In the genomic region with DNA sequence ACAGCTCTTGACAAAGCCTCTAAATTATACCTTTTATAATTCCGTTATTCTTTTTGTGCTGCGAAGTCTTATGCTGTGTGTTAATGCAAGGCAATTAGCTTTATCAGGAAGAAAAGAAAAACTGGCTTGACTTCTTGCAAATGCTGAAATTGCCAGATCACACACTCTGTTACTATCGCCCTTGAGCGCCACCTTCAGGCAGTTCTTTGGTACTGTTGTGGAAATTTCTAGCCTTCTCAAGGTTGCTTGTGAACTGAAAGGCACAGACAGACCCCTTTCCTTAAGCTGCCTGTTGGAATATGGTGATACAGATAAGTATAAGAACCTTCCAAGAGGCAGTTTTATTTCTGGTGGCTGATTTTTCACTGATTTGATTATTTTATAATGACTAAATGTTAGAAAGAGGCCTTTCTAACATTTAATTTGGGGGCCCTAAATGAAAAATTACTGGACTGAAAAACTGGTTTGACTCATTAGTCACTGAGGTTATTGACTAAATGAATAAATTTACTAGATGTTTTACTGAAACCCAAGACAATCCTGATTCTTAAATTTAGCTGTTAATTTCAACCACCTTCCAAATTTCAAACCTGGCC, we compare ENCODE assay signal across 8 cellular contexts.
DNase-seq lines count a peak whose midpoint lies in the region; ATAC-seq and TF ChIP-seq lines count a peak whose summit lies in the region.

No MANE protein-coding gene starts in this region.

- DNase-seq in BE2C (peak; percentile 70), GM19238 (ENCODE audit: insufficient read length, low spot score) (peak; percentile 19), heart right ventricle (peak; percentile 21 to 39), retina (peak; percentile 75)
- DNase-seq in activated naive CD8-positive, alpha-beta T cell treated with anti-CD3 and anti-CD28 coated beads, Interleukin-2, amount 10 ng/mL, durations not matched to agents 7 days and 5 days: peak; percentile 71

- no peaks in the 10 kb centered on the region for H4K20me1 ChIP-seq in SU-DHL-6 (ENCODE audit: low read depth, low read length)

- no peaks in the 10 kb centered on the region for H3K79me2 ChIP-seq in SU-DHL-6 (ENCODE audit: insufficient read depth, low read length)

- no peaks in the 10 kb centered on the region for H3K9me3 ChIP-seq in BE2C
- H3K9me3 ChIP-seq in SU-DHL-6 (ENCODE audit: insufficient read depth, low read length): no peaks in the 10 kb centered on the region
- H3K9me3 ChIP-seq in heart right ventricle: peaks cover 0 to 2% (median 0%) of the 10 kb centered on the region in 11 donors

- no peaks in the 10 kb centered on the region for H3F3A ChIP-seq in SU-DHL-6 (ENCODE audit: insufficient read depth)

- H3K27ac ChIP-seq in SU-DHL-6 (ENCODE audit: low read depth, low read length) (no peak overlapping the region), heart right ventricle (no peak overlapping the region)

- intact Hi-C loops in heart right ventricle (cut with DNase I): loop anchor here in 3 of 10 donors (2.0 to 10.0 kb wide), 3 partner anchors 216 to 696 kb away; no protein-coding TSS in a partner anchor

- H3K36me3 ChIP-seq in BE2C (no peaks in the 10 kb centered on the region), SU-DHL-6 (ENCODE audit: low read length) (no peaks in the 10 kb centered on the region), heart right ventricle (no peaks in the 10 kb centered on the region)

- H3K9ac ChIP-seq in SU-DHL-6 (ENCODE audit: low read length): no peak overlapping the region

- peaks cover 1% of the 10 kb centered on the region for H3K9me3 Mint-ChIP-seq in activated naive CD8-positive, alpha-beta T cell treated with anti-CD3 and anti-CD28 coated beads, Interleukin-2, amount 10 ng/mL, durations not matched to agents 7 days and 5 days

- peaks cover 3% of the 10 kb centered on the region for H3K36me3 Mint-ChIP-seq in activated naive CD8-positive, alpha-beta T cell treated with anti-CD3 and anti-CD28 coated beads, Interleukin-2, amount 10 ng/mL, durations not matched to agents 7 days and 5 days

- no peaks in the 10 kb centered on the region for H3K9me2 ChIP-seq in SU-DHL-6 (replicated peaks; ENCODE audit: insufficient read depth, low read length)

- H2AFZ ChIP-seq in SU-DHL-6 (ENCODE audit: low read depth, low read length, severe bottlenecking): no peak overlapping the region

- H3K27me3 Mint-ChIP-seq in activated naive CD8-positive, alpha-beta T cell treated with anti-CD3 and anti-CD28 coated beads, Interleukin-2, amount 10 ng/mL, durations not matched to agents 7 days and 5 days: no peaks in the 10 kb centered on the region

- H3K4me3 ChIP-seq in BE2C (ENCODE audit: low read depth, low read length): no peak overlapping the region
- H3K4me3 ChIP-seq in SU-DHL-6 (ENCODE audit: insufficient read depth, low read length, poor library complexity, severe bottlenecking): no peak overlapping the region
- H3K4me3 ChIP-seq in heart right ventricle: no peak overlapping the region

- TF ChIP-seq CTCF in BE2C (IDR thresholded peaks at IDR 0.05; ENCODE audit: low read depth, low read length) (peak; percentile 95), LNCAP (IDR thresholded peaks at IDR 0.05) (peak; percentile 87), SU-DHL-6 (IDR thresholded peaks at IDR 0.05; ENCODE audit: insufficient read depth, low read length, poor library complexity, severe bottlenecking) (peak; percentile 73), heart right ventricle (IDR thresholded peaks at IDR 0.05) (peak; percentile 59 to 88 (median 78))

- 26 to 39% methylated on average over 4 of the region's 4 CpGs for WGBS in heart right ventricle, 2 donors

- no peak overlapping the region for H3K4me3 Mint-ChIP-seq in activated naive CD8-positive, alpha-beta T cell treated with anti-CD3 and anti-CD28 coated beads, Interleukin-2, amount 10 ng/mL, durations not matched to agents 7 days and 5 days

- peak overlapping the region; percentile 95 for H3K27ac Mint-ChIP-seq in activated naive CD8-positive, alpha-beta T cell treated with anti-CD3 and anti-CD28 coated beads, Interleukin-2, amount 10 ng/mL, durations not matched to agents 7 days and 5 days

- POLR2A ChIA-PET in activated naive CD8-positive, alpha-beta T cell treated with anti-CD3 and anti-CD28 coated beads, Interleukin-2, amount 10 ng/mL, durations not matched to agents 7 days and 5 days (lab: Charles Lee): interaction anchor here (0.6 to 10.4 kb wide), 8 partner anchors 8 to 236 kb away, joined by 3 to 275 read pairs (median 14); partner anchors contain the start of genes FAM98B and RASGRP1

- H3K4me1 Mint-ChIP-seq in activated naive CD8-positive, alpha-beta T cell treated with anti-CD3 and anti-CD28 coated beads, Interleukin-2, amount 10 ng/mL, durations not matched to agents 7 days and 5 days: peaks cover 61% of the 10 kb centered on the region

- no peak for ATAC-seq in activated naive CD8-positive, alpha-beta T cell treated with anti-CD3 and anti-CD28 coated beads, Interleukin-2, amount 10 ng/mL, durations not matched to agents 7 days and 5 days (ENCODE audit: low read depth)
- ATAC-seq in heart right ventricle (peak in 4 of 8 donors; percentile 20 to 50 (median 34)), GM21619 (IDR thresholded peaks at IDR 0.05; ENCODE audit: unreplicated experiment) (no peak)

- H3K4me2 ChIP-seq in SU-DHL-6 (ENCODE audit: low read depth, low read length, poor library complexity, severe bottlenecking): no peak overlapping the region

- H3K4me1 ChIP-seq in BE2C (peaks cover 4% of the 10 kb centered on the region; the same call in 1 of the 2 replicates), heart right ventricle (peaks cover 0 to 17% (median 0%) of the 10 kb centered on the region in 9 donors)

- H3K27me3 ChIP-seq in BE2C: no peaks in the 10 kb centered on the region
- no peaks in the 10 kb centered on the region for H3K27me3 ChIP-seq in SU-DHL-6 (ENCODE audit: low read length)
- H3K27me3 ChIP-seq in heart right ventricle: no peaks in the 10 kb centered on the region

Comparison
In these comparisons a context has a peak if more than half of its experiments do, and no peak if none do; other contexts are left out.
1. DNase-seq: peak in every context shown above with its lines; median percentile 75 in retina; 71 in activated naive CD8-positive, alpha-beta T cell treated with anti-CD3 and anti-CD28 coated beads, Interleukin-2, amount 10 ng/mL, durations not matched to agents 7 days and 5 days; 70 in BE2C; 30 in heart right ventricle; 19 in GM19238.